Comparison of ENCODE assay signal across 2 cellular contexts in the genomic region with DNA sequence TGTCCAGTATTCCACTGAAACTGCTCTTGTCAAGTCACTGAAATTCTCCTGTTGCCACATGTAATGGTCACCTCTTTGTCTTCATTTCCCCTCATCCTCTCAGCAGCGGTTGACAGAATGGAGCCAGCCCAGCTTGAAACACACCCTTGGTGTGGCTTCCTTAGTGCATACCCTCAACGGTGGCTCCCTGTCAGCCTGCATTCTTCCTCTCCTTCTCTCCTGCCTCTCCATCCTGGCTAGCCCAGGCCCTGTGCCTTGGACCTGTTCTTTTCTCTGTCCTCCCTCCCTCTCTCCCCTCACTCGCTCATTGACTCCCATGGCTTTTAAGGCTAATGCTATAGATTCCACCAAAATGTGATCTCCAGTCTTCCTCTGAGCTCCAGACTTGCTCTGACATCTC.
A peak's percentile ranks its signal among the peaks of the same experiment; 100 is the strongest.
TF ChIP-seq lines count a peak whose summit lies in the region.

No MANE protein-coding gene starts in this region.

TF ChIP-seq in GM12891, 5 proteins besides CTCF, POLR2A, EP300 and RAD21:
- no peak for TF ChIP-seq PAX5 (IDR thresholded peaks at IDR 0.05; ENCODE audit: insufficient read depth, low read length, severe bottlenecking)
- no peak for TF ChIP-seq SPI1 (IDR thresholded peaks at IDR 0.05; ENCODE audit: low read depth, low read length)
- TF ChIP-seq POLR2AphosphoS5 (IDR thresholded peaks at IDR 0.05; ENCODE audit: low read depth, low read length) = no peak; the same call in 1 of the 2 replicates
- no peak for TF ChIP-seq POU2F2 (IDR thresholded peaks at IDR 0.05; ENCODE audit: low read depth, low read length)
- TF ChIP-seq TAF1 (IDR thresholded peaks at IDR 0.05; ENCODE audit: low read depth, low read length) = no peak
TF ChIP-seq in GM12891: peak in this region for 0.

TF ChIP-seq in GM12878, 131 proteins besides CTCF, POLR2A, EP300 and RAD21:
- no peak for TF ChIP-seq ZNF274 (IDR thresholded peaks at IDR 0.05; ENCODE audit: insufficient read depth, insufficient read length)
- TF ChIP-seq LARP7 (IDR thresholded peaks at IDR 0.05) = 0 out of 2 replicates have a peak, but pooled peaks have one; percentile 23
- TF ChIP-seq, protein P1, sequence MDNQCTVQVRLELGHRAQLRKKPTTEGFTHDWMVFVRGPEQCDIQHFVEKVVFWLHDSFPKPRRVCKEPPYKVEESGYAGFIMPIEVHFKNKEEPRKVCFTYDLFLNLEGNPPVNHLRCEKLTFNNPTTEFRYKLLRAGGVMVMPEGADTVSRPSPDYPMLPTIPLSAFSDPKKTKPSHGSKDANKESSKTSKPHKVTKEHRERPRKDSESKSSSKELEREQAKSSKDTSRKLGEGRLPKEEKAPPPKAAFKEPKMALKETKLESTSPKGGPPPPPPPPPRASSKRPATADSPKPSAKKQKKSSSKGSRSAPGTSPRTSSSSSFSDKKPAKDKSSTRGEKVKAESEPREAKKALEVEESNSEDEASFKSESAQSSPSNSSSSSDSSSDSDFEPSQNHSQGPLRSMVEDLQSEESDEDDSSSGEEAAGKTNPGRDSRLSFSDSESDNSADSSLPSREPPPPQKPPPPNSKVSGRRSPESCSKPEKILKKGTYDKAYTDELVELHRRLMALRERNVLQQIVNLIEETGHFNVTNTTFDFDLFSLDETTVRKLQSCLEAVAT (IDR thresholded peaks at IDR 0.05) = peak; percentile 27; the same call in 1 of the 2 replicates
- no peak for TF ChIP-seq NFIC (IDR thresholded peaks at IDR 0.05; ENCODE audit: low read depth, low read length)
- no peak for TF ChIP-seq SIN3A (IDR thresholded peaks at IDR 0.05; ENCODE audit: low read depth, low read length)
- TF ChIP-seq TCF12 (IDR thresholded peaks at IDR 0.05; ENCODE audit: low read depth, low read length) = no peak
- TF ChIP-seq HDGF (IDR thresholded peaks at IDR 0.05) = peak; percentile 59; the same call in 1 of the 2 replicates
